9 cellular contexts compared by ENCODE assay signal in the genomic region with DNA sequence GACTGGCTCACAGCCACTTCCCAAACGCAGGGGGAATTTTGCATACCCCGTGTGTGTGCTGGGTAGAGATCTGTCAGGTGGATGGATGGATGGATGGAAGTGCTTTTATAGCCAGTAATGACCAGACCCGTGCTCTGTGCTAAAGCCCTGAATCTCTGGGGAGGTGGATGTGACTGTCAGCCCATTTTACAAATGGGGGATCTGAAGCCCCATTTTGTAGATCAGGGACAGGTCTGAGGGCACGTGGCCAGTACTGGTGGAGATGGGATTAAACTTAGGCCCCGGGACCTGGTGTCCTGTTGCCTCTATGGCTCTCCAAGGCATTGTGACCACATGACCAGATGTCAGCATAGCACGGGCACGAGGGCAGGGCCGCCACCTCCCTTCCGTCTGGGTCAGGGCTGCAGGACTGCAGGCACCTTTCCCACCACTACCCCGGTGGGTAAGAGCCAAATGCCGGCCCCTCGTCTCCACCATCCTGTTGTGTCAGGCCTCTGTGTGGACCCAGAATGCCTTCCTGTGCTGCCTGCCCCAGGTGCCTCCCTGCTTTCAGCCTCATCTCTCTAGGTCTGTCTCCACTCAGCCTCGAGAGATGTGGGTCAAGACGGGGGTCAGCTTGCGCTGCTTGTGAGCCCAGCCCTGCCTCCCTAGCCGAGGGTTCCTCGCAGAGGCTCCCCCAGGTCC. TPM values are rescaled to one million over a fixed set of nuclear protein-coding genes. Genes with fewer than 3 reads are reported as not detected.
A peak's percentile ranks its signal among the peaks of the same experiment; 100 is the strongest.
DNase-seq lines count a peak whose midpoint lies in the region; ATAC-seq, FAIRE-seq and TF ChIP-seq lines count a peak whose summit lies in the region.
"Had no signal": no experiment of that assay in that cellular context is flagged by ENCODE, and none has a peak within 500 bp of the region (broad histone marks: within the 10 kb centered on the region; RNA-seq: fewer than 3 reads in every experiment).

No MANE protein-coding gene starts in this region.

- H2AFZ ChIP-seq in keratinocyte (ENCODE audit: control insufficient read depth, low read length), result no peak overlapping the region

- WGBS in thyroid gland, 2 donors, result 91 to 92% methylated on average over 13 to 15 of the region's 17 CpGs
- 87% methylated on average over 17 of the region's 17 CpGs for WGBS in esophagus muscularis mucosa

- intact Hi-C loops in thyroid gland (cut with DNase I) (loop anchor here (10.0 kb wide), 1 partner anchor 426 kb away; no protein-coding TSS in a partner anchor), esophagus muscularis mucosa (cut with DNase I) (loop anchor here (5.0 to 10.0 kb wide), 2 partner anchors 61 to 296 kb away; no protein-coding TSS in a partner anchor)

- no peak overlapping the region for H3K4me3 ChIP-seq in keratinocyte (ENCODE audit: control insufficient read depth in 2 of 3, extremely low read depth in 1 of 3, insufficient read depth in 2 of 3, low read depth in 1 of 3, low read length in 3 of 3)
- H3K4me3 ChIP-seq in thoracic aorta, result no peak overlapping the region
- no peak overlapping the region for H3K4me3 ChIP-seq in thyroid gland (replicated peaks in 1 of 3)
- no peak overlapping the region for H3K4me3 ChIP-seq in esophagus muscularis mucosa
- H3K4me3 ChIP-seq: SJSA1 had no signal

- peaks cover 2% of the 10 kb centered on the region for H3K36me3 Mint-ChIP-seq in activated T-cell treated with anti-CD3 and anti-CD28 coated beads, Interleukin-2, amount 50 U/mL, for 4 hours (ENCODE audit: insufficient read depth)
- H3K36me3 Mint-ChIP-seq in activated T-cell treated with anti-CD3 and anti-CD28 coated beads, Interleukin-2, amount 50 U/mL, for 72 hours (ENCODE audit: insufficient read depth in 2 of 2), result no peaks in the 10 kb centered on the region
- H3K36me3 Mint-ChIP-seq in activated CD8-positive, alpha-beta T cell treated with anti-CD3 and anti-CD28 coated beads, Interleukin-2, amount 10 ng/mL, durations not matched to agents 7 days and 5 days (ENCODE audit: low read depth), result no peaks in the 10 kb centered on the region

- no peak for ATAC-seq in activated T-cell treated with anti-CD3 and anti-CD28 coated beads, Interleukin-2, amount 50 U/mL, for 4 hours
- ATAC-seq in activated T-cell treated with anti-CD3 and anti-CD28 coated beads, Interleukin-2, amount 50 U/mL, for 72 hours (replicated peaks in 1 of 2), result no peak
- no peak for ATAC-seq in activated CD8-positive, alpha-beta T cell treated with anti-CD3 and anti-CD28 coated beads, Interleukin-2, amount 10 ng/mL, durations not matched to agents 7 days and 5 days
- ATAC-seq in thoracic aorta (ENCODE audit: insufficient number of reproducible peaks, low FRiP score, low read depth) (no peak), HG03095 (IDR thresholded peaks at IDR 0.05; ENCODE audit: unreplicated experiment) (no peak)

- H3K9me1 ChIP-seq in keratinocyte (ENCODE audit: control insufficient read depth, extremely low read depth, insufficient read depth, low read length), result peaks cover 7% of the 10 kb centered on the region

- H3K27ac Mint-ChIP-seq in activated T-cell treated with anti-CD3 and anti-CD28 coated beads, Interleukin-2, amount 50 U/mL, for 72 hours, result no peak overlapping the region
- peak overlapping the region; percentile 77 for H3K27ac Mint-ChIP-seq in activated CD8-positive, alpha-beta T cell treated with anti-CD3 and anti-CD28 coated beads, Interleukin-2, amount 10 ng/mL, durations not matched to agents 7 days and 5 days

- peaks cover 25% of the 10 kb centered on the region for H3K4me1 Mint-ChIP-seq in activated T-cell treated with anti-CD3 and anti-CD28 coated beads, Interleukin-2, amount 50 U/mL, for 4 hours (ENCODE audit: low read depth)
- H3K4me1 Mint-ChIP-seq in activated T-cell treated with anti-CD3 and anti-CD28 coated beads, Interleukin-2, amount 50 U/mL, for 72 hours (ENCODE audit: low read depth), result peaks cover 17% of the 10 kb centered on the region
- peaks cover 30% of the 10 kb centered on the region for H3K4me1 Mint-ChIP-seq in activated CD8-positive, alpha-beta T cell treated with anti-CD3 and anti-CD28 coated beads, Interleukin-2, amount 10 ng/mL, durations not matched to agents 7 days and 5 days (ENCODE audit: low read depth)

- no peaks in the 10 kb centered on the region for H3K9me3 Mint-ChIP-seq in activated T-cell treated with anti-CD3 and anti-CD28 coated beads, Interleukin-2, amount 50 U/mL, for 4 hours
- peaks cover 0 to 2% of the 10 kb centered on the region in 2 donors for H3K9me3 Mint-ChIP-seq in activated T-cell treated with anti-CD3 and anti-CD28 coated beads, Interleukin-2, amount 50 U/mL, for 72 hours
- H3K9me3 Mint-ChIP-seq in activated CD8-positive, alpha-beta T cell treated with anti-CD3 and anti-CD28 coated beads, Interleukin-2, amount 10 ng/mL, durations not matched to agents 7 days and 5 days (ENCODE audit: insufficient read depth), result no peaks in the 10 kb centered on the region

- H3K27ac ChIP-seq in keratinocyte (ENCODE audit: control insufficient read depth, insufficient read depth, low read length) (no peak overlapping the region), thoracic aorta (peak overlapping the region; percentile 20 to 43), thyroid gland (peak overlapping the region in 1 of 3 donors; percentile 12), esophagus muscularis mucosa (replicated peaks in 1 of 4) (no peak overlapping the region)
- H3K27ac ChIP-seq: SJSA1 had no signal

- TF ChIP-seq POLR2A in thyroid gland (IDR thresholded peaks at IDR 0.05) (no peak), esophagus muscularis mucosa (IDR thresholded peaks at IDR 0.05; ENCODE audit: low read depth) (no peak)

- TF ChIP-seq CTCF in keratinocyte (optimal IDR thresholded peaks at IDR 0.05 in 1 of 3, IDR thresholded peaks at IDR 0.05 in 1 of 3, conservative IDR thresholded peaks at IDR 0.05 in 1 of 3; ENCODE audit: extremely low read depth in 1 of 3, insufficient read depth in 2 of 3, low read length in 3 of 3) (no peak), thoracic aorta (IDR thresholded peaks at IDR 0.05) (no peak), thyroid gland (IDR thresholded peaks at IDR 0.05) (no peak), esophagus muscularis mucosa (IDR thresholded peaks at IDR 0.05) (no peak)

- FAIRE-seq in keratinocyte (lab: Jason Lieb, UNC), result no peak

- POLR2A ChIA-PET in activated CD8-positive, alpha-beta T cell treated with anti-CD3 and anti-CD28 coated beads, Interleukin-2, amount 10 ng/mL, durations not matched to agents 7 days and 5 days (lab: Charles Lee), result interaction anchor here (0.5 kb wide), 1 partner anchor 40 kb away, joined by 3 read pairs; no protein-coding TSS in a partner anchor

- H3K4me3 Mint-ChIP-seq in activated T-cell treated with anti-CD3 and anti-CD28 coated beads, Interleukin-2, amount 50 U/mL, for 4 hours, result no peak overlapping the region
- no peak overlapping the region for H3K4me3 Mint-ChIP-seq in activated T-cell treated with anti-CD3 and anti-CD28 coated beads, Interleukin-2, amount 50 U/mL, for 72 hours
- H3K4me3 Mint-ChIP-seq in activated CD8-positive, alpha-beta T cell treated with anti-CD3 and anti-CD28 coated beads, Interleukin-2, amount 10 ng/mL, durations not matched to agents 7 days and 5 days, result no peak overlapping the region

- no peak overlapping the region for H3K9ac ChIP-seq in keratinocyte (ENCODE audit: control insufficient read depth, extremely low read depth, insufficient read depth, low read length)

- peak; percentile 4 for DNase-seq in activated T-cell treated with anti-CD3 and anti-CD28 coated beads, Interleukin-2, amount 50 U/mL, for 4 hours
- no peak for DNase-seq in activated T-cell treated with anti-CD3 and anti-CD28 coated beads, Interleukin-2, amount 50 U/mL, for 72 hours
- no peak for DNase-seq in activated CD8-positive, alpha-beta T cell treated with anti-CD3 and anti-CD28 coated beads, Interleukin-2, amount 10 ng/mL, durations not matched to agents 7 days and 5 days
- no peak for DNase-seq in keratinocyte (ENCODE audit: low read depth, low spot score)
- DNase-seq in thoracic aorta (ENCODE audit: low spot score), result no peak
- DNase-seq in thyroid gland, result no peak
- DNase-seq in esophagus muscularis mucosa (ENCODE audit: extremely low spot score), result no peak

- H4K20me1 ChIP-seq in keratinocyte (ENCODE audit: control insufficient read depth, extremely low read depth, insufficient read depth, low read length), result peaks cover 58% of the 10 kb centered on the region

- H3K79me2 ChIP-seq in keratinocyte (ENCODE audit: control insufficient read depth, insufficient read depth, low read length), result peaks cover 67% of the 10 kb centered on the region

- H3K36me3 ChIP-seq in keratinocyte (ENCODE audit: control insufficient read depth in 2 of 2, extremely low read depth in 1 of 2, insufficient read depth in 2 of 2, low read length in 2 of 2), result peaks cover 42 to 54% of the 10 kb centered on the region in 2 experiments
- H3K36me3 ChIP-seq in thoracic aorta, result peaks cover 35% of the 10 kb centered on the region
- no peaks in the 10 kb centered on the region for H3K36me3 ChIP-seq in thyroid gland
- H3K36me3 ChIP-seq in esophagus muscularis mucosa, result peaks cover 0 to 46% (median 25%) of the 10 kb centered on the region in 4 donors

- TF ChIP-seq EP300 in esophagus muscularis mucosa (IDR thresholded peaks at IDR 0.05), result no peak

- CTCF ChIA-PET in activated CD8-positive, alpha-beta T cell treated with anti-CD3 and anti-CD28 coated beads, Interleukin-2, amount 10 ng/mL, durations not matched to agents 7 days and 5 days (lab: Charles Lee), result interaction anchor here (0.7 kb wide), 1 partner anchor 40 kb away, joined by 3 read pairs; no protein-coding TSS in a partner anchor

- no peaks in the 10 kb centered on the region for H3K27me3 ChIP-seq in keratinocyte (ENCODE audit: control insufficient read depth, extremely low read depth, insufficient read depth, low read length)
- no peaks in the 10 kb centered on the region for H3K27me3 ChIP-seq in thoracic aorta (replicated peaks; ENCODE audit: insufficient read depth)
- H3K27me3 ChIP-seq in thyroid gland, result no peaks in the 10 kb centered on the region
- H3K27me3 ChIP-seq in esophagus muscularis mucosa, result no peaks in the 10 kb centered on the region
- H3K27me3 ChIP-seq: SJSA1 had no signal

- H3K4me2 ChIP-seq in keratinocyte (ENCODE audit: control insufficient read depth, extremely low read depth, insufficient read depth, low read depth, low read length), result peak overlapping the region; percentile 20

- no peaks in the 10 kb centered on the region for H3K27me3 Mint-ChIP-seq in activated T-cell treated with anti-CD3 and anti-CD28 coated beads, Interleukin-2, amount 50 U/mL, for 4 hours (ENCODE audit: low read depth)
- no peaks in the 10 kb centered on the region for H3K27me3 Mint-ChIP-seq in activated T-cell treated with anti-CD3 and anti-CD28 coated beads, Interleukin-2, amount 50 U/mL, for 72 hours (ENCODE audit: low read depth)
- H3K27me3 Mint-ChIP-seq in activated CD8-positive, alpha-beta T cell treated with anti-CD3 and anti-CD28 coated beads, Interleukin-2, amount 10 ng/mL, durations not matched to agents 7 days and 5 days (ENCODE audit: low read depth), result no peaks in the 10 kb centered on the region

- H3K4me1 ChIP-seq in keratinocyte (ENCODE audit: control insufficient read depth, extremely low read depth, insufficient read depth, low read length) (peaks cover 30% of the 10 kb centered on the region), thoracic aorta (ENCODE audit: control insufficient read depth in 1 of 2, low read depth in 2 of 2) (peaks cover 14 to 83% of the 10 kb centered on the region in 2 donors), thyroid gland (peaks cover 14 to 15% of the 10 kb centered on the region in 2 donors), esophagus muscularis mucosa (peaks cover 11 to 51% (median 41%) of the 10 kb centered on the region in 4 donors)

- H3K9me3 ChIP-seq in keratinocyte (ENCODE audit: control insufficient read depth, low read depth, low read length) (no peaks in the 10 kb centered on the region), thoracic aorta (no peaks in the 10 kb centered on the region), thyroid gland (no peaks in the 10 kb centered on the region), esophagus muscularis mucosa (no peaks in the 10 kb centered on the region)
- H3K9me3 ChIP-seq: SJSA1 had no signal

- dilution Hi-C loops in keratinocyte (cut with MboI; ENCODE audit: extremely low pct_ligation_motif_present, low sequenced_read_pairs), result no loop called here

RNA-seq across cellular contexts. Expression of a gene that starts 38.4 kb away (rescaled TPM):
- under 1 TPM in 2 of 3 donors, not detected in 1; 0.13 to 0.27 TPM for total RNA-seq in activated T-cell treated with anti-CD3 and anti-CD28 coated beads, Interleukin-2, amount 50 U/mL, for 4 hours
- 1 to 10 TPM in 1 of 2 donors, under 1 TPM in 1; 0.70 to 1.6 TPM for total RNA-seq in activated T-cell treated with anti-CD3 and anti-CD28 coated beads, Interleukin-2, amount 50 U/mL, for 72 hours
- 10 to 100 TPM; 10.2 to 11.7 TPM for total RNA-seq in activated CD8-positive, alpha-beta T cell treated with anti-CD3 and anti-CD28 coated beads, Interleukin-2, amount 10 ng/mL, durations not matched to agents 7 days and 5 days
- 0.08 TPM in 1 of 3 replicates, not detected in the others for polyA plus RNA-seq in keratinocyte
- polyA plus RNA-seq in keratinocyte (2011; ENCODE audit: low read depth), result not detected
- not detected in 2 replicates for polyA plus RNA-seq in keratinocyte (2011; cell fraction: cytosol; rRNA removed)
- polyA plus RNA-seq in keratinocyte (2011; cell fraction: nucleus; rRNA removed), result 0.14 and 0.20 TPM in 2 replicates
- polyA plus RNA-seq in keratinocyte (2012; ENCODE audit: low replicate concordance), result not detected in 2 replicates
- polyA minus RNA-seq in keratinocyte, result not detected in 3 replicates
- not detected for polyA minus RNA-seq in keratinocyte (2011; cell fraction: cytosol; rRNA and poly(A)+ RNA removed)
- 0.16 TPM in 1 of 2 replicates, not detected in the other for polyA minus RNA-seq in keratinocyte (2011; cell fraction: nucleus; rRNA and poly(A)+ RNA removed)
- total RNA-seq in thoracic aorta (1 to 10 TPM; 4.1 to 6.1 TPM), thyroid gland (1 to 10 TPM in 1 of 4 donors, under 1 TPM in 2, not detected in 1; 0.33 to 1.5 (median 0.34) TPM), esophagus muscularis mucosa (under 1 TPM in 2 of 4 donors, not detected in 2; 0.33 to 0.75 TPM)
- total RNA-seq: SJSA1 had no signal

RNA-seq across cellular contexts. Expression of a gene that starts 51.2 kb away (rescaled TPM):
- 1 to 10 TPM; 4.3 to 7.4 (median 5.6) TPM for total RNA-seq in activated T-cell treated with anti-CD3 and anti-CD28 coated beads, Interleukin-2, amount 50 U/mL, for 4 hours
- total RNA-seq in activated T-cell treated with anti-CD3 and anti-CD28 coated beads, Interleukin-2, amount 50 U/mL, for 72 hours, result 1 to 10 TPM; 4.3 to 4.6 TPM
- total RNA-seq in activated CD8-positive, alpha-beta T cell treated with anti-CD3 and anti-CD28 coated beads, Interleukin-2, amount 10 ng/mL, durations not matched to agents 7 days and 5 days, result under 1 TPM in 1 of 2 experiments, not detected in 1; 0.37 TPM
- polyA plus RNA-seq in keratinocyte, result 29.0 to 84.0 TPM (median 50.7 TPM) in 3 replicates
- 14.2 TPM for polyA plus RNA-seq in keratinocyte (2011; ENCODE audit: low read depth)
- 40.6 and 82.2 TPM in 2 replicates for polyA plus RNA-seq in keratinocyte (2011; cell fraction: cytosol; rRNA removed)
- 70.2 and 80.4 TPM in 2 replicates for polyA plus RNA-seq in keratinocyte (2011; cell fraction: nucleus; rRNA removed)
- 20.6 and 151 TPM in 2 replicates for polyA plus RNA-seq in keratinocyte (2012; ENCODE audit: low replicate concordance)
- polyA minus RNA-seq in keratinocyte, result 41.7 to 94.9 TPM (median 50.4 TPM) in 3 replicates
- 149 TPM for polyA minus RNA-seq in keratinocyte (2011; cell fraction: cytosol; rRNA and poly(A)+ RNA removed)
- 70.1 and 74.7 TPM in 2 replicates for polyA minus RNA-seq in keratinocyte (2011; cell fraction: nucleus; rRNA and poly(A)+ RNA removed)
- total RNA-seq in thoracic aorta (100 to 1,000 TPM in 1 of 2 donors, 10 to 100 TPM in 1; 68.4 to 104 TPM), thyroid gland (10 to 100 TPM in 1 of 4 donors, 1 to 10 TPM in 3; 6.5 to 12.6 (median 8.3) TPM), esophagus muscularis mucosa (10 to 100 TPM; 10.4 to 37.8 (median 17.4) TPM)

Comparison
In these comparisons a context has a peak if more than half of its experiments do, and no peak if none do; other contexts are left out.
1. H3K27ac ChIP-seq: peak in thoracic aorta (2 of 2); none in keratinocyte (single experiment) and esophagus muscularis mucosa (0 of 4).